Comparison of ENCODE assay signal across 20 cellular contexts in the genomic region with DNA sequence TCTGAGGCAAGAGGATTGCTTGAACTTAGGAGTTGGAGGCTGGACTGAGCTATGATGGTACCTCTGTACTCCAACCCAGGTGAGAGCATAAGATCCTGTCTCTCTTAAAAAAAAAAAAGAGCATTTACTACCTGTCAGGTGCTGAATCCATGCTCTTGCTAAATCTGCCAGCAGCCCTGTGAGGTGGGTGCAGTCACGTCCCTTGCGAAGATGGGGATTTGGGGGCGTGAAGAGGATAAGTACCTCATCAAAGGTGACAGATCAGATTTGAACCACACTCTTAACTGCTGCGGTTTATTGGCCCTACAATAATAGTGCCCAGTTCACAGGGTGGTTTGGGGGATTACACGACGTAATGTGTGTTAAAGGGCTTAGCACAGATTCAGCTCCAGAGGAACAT. TPM values are rescaled to one million over a fixed set of nuclear protein-coding genes. Genes with fewer than 3 reads are reported as not detected.
A peak's percentile ranks its signal among the peaks of the same experiment; 100 is the strongest.
DNase-seq lines count a peak whose midpoint lies in the region; ATAC-seq and TF ChIP-seq lines count a peak whose summit lies in the region.
"Had no signal": no experiment of that assay in that cellular context is flagged by ENCODE, and none has a peak within 500 bp of the region (broad histone marks: within the 10 kb centered on the region; RNA-seq: fewer than 3 reads in every experiment).

No MANE protein-coding gene starts in this region.

- TF ChIP-seq CTCF in endothelial cell (IDR thresholded peaks at IDR 0.05; ENCODE audit: unreplicated experiment), result no peak
- no peak for TF ChIP-seq CTCF in neural cell (IDR thresholded peaks at IDR 0.05; ENCODE audit: poor library complexity, severe bottlenecking)

- peaks cover 4% of the 10 kb centered on the region for H3K27me3 Mint-ChIP-seq in activated T-helper 17 cell treated with anti-CD3 and anti-CD28 coated beads, Interleukin-2, amount 50 U/mL, for 72 hours
- peaks cover 10% of the 10 kb centered on the region for H3K27me3 Mint-ChIP-seq in endothelial cell (ENCODE audit: unreplicated experiment)

- ATAC-seq in activated T-helper 17 cell treated with anti-CD3 and anti-CD28 coated beads, Interleukin-2, amount 50 U/mL, for 72 hours (replicated peaks), result no peak

- TF ChIP-seq EP300 in neural cell (conservative IDR thresholded peaks at IDR 0.05; ENCODE audit: poor library complexity, severe bottlenecking), result no peak

- H3K9me3 Mint-ChIP-seq in activated T-helper 17 cell treated with anti-CD3 and anti-CD28 coated beads, Interleukin-2, amount 50 U/mL, for 72 hours, result no peaks in the 10 kb centered on the region
- H3K9me3 Mint-ChIP-seq in endothelial cell (ENCODE audit: unreplicated experiment), result no peaks in the 10 kb centered on the region
- H3K9me3 Mint-ChIP-seq: CD8-positive, alpha-beta memory T cell; HFFc6 had no signal

- TF ChIP-seq RAD21 in neural cell (conservative IDR thresholded peaks at IDR 0.05), result no peak

- H2AFZ ChIP-seq in neural cell (ENCODE audit: low read depth, low read length), result no peak overlapping the region

- H3K4me2 ChIP-seq in neural cell (ENCODE audit: low read length), result no peak overlapping the region

- peak; percentile 10 for DNase-seq in H7
- DNase-seq in endothelial cell (ENCODE audit: low spot score), result no peak
- no peak for DNase-seq in AG20443 (ENCODE audit: low spot score)
- DNase-seq in activated effector memory CD4-positive, alpha-beta T cell treated with Interleukin-2 at 50 U/mL for 16 hours, result no peak
- no peak for DNase-seq in NCI-H2107 (lab: John Stamatoyannopoulos, UW)
- DNase-seq in T-helper 2 cell, result no peak
- DNase-seq: CD8-positive, alpha-beta memory T cell; HFFc6; IMR-90; KG1; MG63; NCI-H446 treated with DMSO at 0.1 percent for 48 hours; Right ventricle myocardium superior had no signal

- no peaks in the 10 kb centered on the region for H3K9me3 ChIP-seq in neural cell (ENCODE audit: low read length)
- H3K9me3 ChIP-seq: BE2C, HAP-1, MG63, SJSA1 had no signal

- H4K20me1 ChIP-seq in neural cell (ENCODE audit: insufficient read depth), result no peaks in the 10 kb centered on the region

- peaks cover under 1% of the 10 kb centered on the region for H3K27me3 ChIP-seq in H7 (ENCODE audit: control insufficient read depth, insufficient read depth, low read length)
- H3K27me3 ChIP-seq in neural cell (ENCODE audit: insufficient read depth, low read depth, low read length), result no peaks in the 10 kb centered on the region
- H3K27me3 ChIP-seq: BE2C, MG63 had no signal

- no peaks in the 10 kb centered on the region for H3K36me3 Mint-ChIP-seq in activated T-helper 17 cell treated with anti-CD3 and anti-CD28 coated beads, Interleukin-2, amount 50 U/mL, for 72 hours (ENCODE audit: low read depth)
- peaks cover 5% of the 10 kb centered on the region for H3K36me3 Mint-ChIP-seq in endothelial cell (ENCODE audit: low read depth, unreplicated experiment)
- H3K36me3 Mint-ChIP-seq: CD14-positive monocyte; CD8-positive, alpha-beta memory T cell had no signal

- H3K4me3 Mint-ChIP-seq in activated T-helper 17 cell treated with anti-CD3 and anti-CD28 coated beads, Interleukin-2, amount 50 U/mL, for 72 hours, result no peak overlapping the region
- no peak overlapping the region for H3K4me3 Mint-ChIP-seq in endothelial cell (ENCODE audit: unreplicated experiment)
- H3K4me3 Mint-ChIP-seq: CD14-positive monocyte; CD8-positive, alpha-beta memory T cell; HFFc6 had no signal

- peak overlapping the region; percentile 59 for H3K9ac ChIP-seq in neural cell (ENCODE audit: low read length)

- peak overlapping the region; percentile 36 for H3K27ac Mint-ChIP-seq in activated T-helper 17 cell treated with anti-CD3 and anti-CD28 coated beads, Interleukin-2, amount 50 U/mL, for 72 hours
- H3K27ac Mint-ChIP-seq in endothelial cell (ENCODE audit: unreplicated experiment), result peak overlapping the region; percentile 37
- H3K27ac Mint-ChIP-seq: CD14-positive monocyte; CD8-positive, alpha-beta memory T cell; HFFc6 had no signal

- no peaks in the 10 kb centered on the region for H3K36me3 ChIP-seq in H7 (replicated peaks; ENCODE audit: control insufficient read depth, insufficient read depth, low read length)
- H3K36me3 ChIP-seq in neural cell (ENCODE audit: insufficient read depth, low read length), result no peaks in the 10 kb centered on the region
- H3K36me3 ChIP-seq: BE2C, HAP-1, MG63, SJSA1 had no signal

- H3K4me1 Mint-ChIP-seq in activated T-helper 17 cell treated with anti-CD3 and anti-CD28 coated beads, Interleukin-2, amount 50 U/mL, for 72 hours, result peaks cover 5% of the 10 kb centered on the region
- peaks cover 2% of the 10 kb centered on the region for H3K4me1 Mint-ChIP-seq in endothelial cell (ENCODE audit: unreplicated experiment)
- H3K4me1 Mint-ChIP-seq: CD14-positive monocyte had no signal

- no peaks in the 10 kb centered on the region for H3K79me2 ChIP-seq in neural cell (replicated peaks; ENCODE audit: insufficient read depth, low read length)

- peak overlapping the region; percentile 78 for H3K27ac ChIP-seq in neural cell (ENCODE audit: low read length)
- H3K27ac ChIP-seq: 22Rv1, SJSA1 had no signal

- peaks cover 6% of the 10 kb centered on the region for H3F3A ChIP-seq in neural cell (ENCODE audit: insufficient read depth, low read length, poor library complexity, severe bottlenecking)

- H3K9me2 ChIP-seq in neural cell (ENCODE audit: insufficient read depth, low read length), result no peaks in the 10 kb centered on the region

- H3K4me3 ChIP-seq in H7 (ENCODE audit: insufficient read depth, low read depth, low read length) (no peak overlapping the region), neural cell (ENCODE audit: low read length) (peak overlapping the region; percentile 58)
- H3K4me3 ChIP-seq: HAP-1, MG63, SJSA1 had no signal

TF ChIP-seq in neural cell, 6 proteins besides CTCF, POLR2A, EP300 and RAD21:
- TF ChIP-seq SMC3 (conservative IDR thresholded peaks at IDR 0.05; ENCODE audit: poor library complexity) (no peak), EZH2 (IDR thresholded peaks at IDR 0.05; ENCODE audit: borderline replicate concordance, insufficient read depth, low read length, poor library complexity, severe bottlenecking) (no peak), REST (IDR thresholded peaks at IDR 0.05; ENCODE audit: borderline replicate concordance) (no peak), MXI1 (conservative IDR thresholded peaks at IDR 0.05; ENCODE audit: poor library complexity, severe bottlenecking) (no peak), POLR2AphosphoS5 (IDR thresholded peaks at IDR 0.05) (no peak), TAF1 (IDR thresholded peaks at IDR 0.05; ENCODE audit: low read depth) (no peak)

RNA-seq across cellular contexts. Expression of gene LRRC10B, which starts 28.3 kb away (rescaled TPM):
- 2.5 and 2.6 TPM in 2 replicates for total RNA-seq in H7 (2014; rRNA removed; shearing (Covaris generic))
- total RNA-seq in activated T-helper 17 cell treated with anti-CD3 and anti-CD28 coated beads, Interleukin-2, amount 50 U/mL, for 72 hours, result not detected
- total RNA-seq in endothelial cell (ENCODE audit: unreplicated experiment), result 0.13 TPM
- 12.4 and 14.6 TPM in 2 replicates for polyA plus RNA-seq in neural cell
- 11.8 and 16.1 TPM in 2 replicates for polyA minus RNA-seq in neural cell
- total RNA-seq: CD8-positive, alpha-beta memory T cell; HFFc6; IMR-90; SJSA1 had no signal
- polyA plus RNA-seq: CD14-positive monocyte; CD8-positive, alpha-beta memory T cell; IMR-90 had no signal

RNA-seq across cellular contexts. Expression of gene SDHAF2, which starts 50.3 kb away (rescaled TPM):
- total RNA-seq in H7 (2014; rRNA removed; shearing (Covaris generic)), result 31.3 and 48.6 TPM in 2 replicates
- 10 to 100 TPM; 36.9 to 45.5 TPM for total RNA-seq in activated T-helper 17 cell treated with anti-CD3 and anti-CD28 coated beads, Interleukin-2, amount 50 U/mL, for 72 hours
- total RNA-seq in endothelial cell (ENCODE audit: unreplicated experiment), result 47.2 TPM
- polyA plus RNA-seq in neural cell, result 54.5 and 72.8 TPM in 2 replicates
- 70.8 and 84.4 TPM in 2 replicates for polyA minus RNA-seq in neural cell

RNA-seq across cellular contexts. Expression of gene CPSF7, which starts 50.5 kb away (rescaled TPM):
- total RNA-seq in H7 (2014; rRNA removed; shearing (Covaris generic)), result 40.2 and 42.6 TPM in 2 replicates
- 100 to 1,000 TPM in 1 of 2 donors, 10 to 100 TPM in 1; 98.1 to 114 TPM for total RNA-seq in activated T-helper 17 cell treated with anti-CD3 and anti-CD28 coated beads, Interleukin-2, amount 50 U/mL, for 72 hours
- 79.5 TPM for total RNA-seq in endothelial cell (ENCODE audit: unreplicated experiment)
- 80.2 and 82.5 TPM in 2 replicates for polyA plus RNA-seq in neural cell
- polyA minus RNA-seq in neural cell, result 46.7 and 60.4 TPM in 2 replicates
